8 cellular contexts compared by ENCODE assay signal in genomic region chr5:139689631-139690384, GRCh38. TPM values are rescaled to one million over a fixed set of nuclear protein-coding genes. Genes with fewer than 3 reads are reported as not detected.
DNase-seq lines count a peak whose midpoint lies in the region; ATAC-seq and TF ChIP-seq lines count a peak whose summit lies in the region.

No MANE protein-coding gene starts in this region.

- H3F3A ChIP-seq in DOHH2 (ENCODE audit: control insufficient read depth, insufficient read depth): 0 out of 2 replicates have a peak, but pooled peaks cover 4% of the 10 kb centered on the region

- peak; percentile 85 to 93 (median 90) for DNase-seq in body of pancreas
- DNase-seq in left lobe of liver (ENCODE audit: low spot score): peak; percentile 65
- DNase-seq in upper lobe of left lung: peak in 1 of 2 donors; percentile 82
- DNase-seq in T-helper 9 cell: no peak
- DNase-seq in ecto neural progenitor cell (ENCODE audit: low spot score): no peak

- peak overlapping the region; percentile 39 for H3K4me2 ChIP-seq in DOHH2 (ENCODE audit: low read length)
- H3K4me2 ChIP-seq in KMS-11: no peak overlapping the region

- peak; percentile 60 for ATAC-seq in body of pancreas
- ATAC-seq in left lobe of liver: peak; percentile 24
- ATAC-seq in upper lobe of left lung (ENCODE audit: low FRiP score in 2 of 2): peak in 1 of 2 donors; percentile 20
- no peak for ATAC-seq in HG02870 (IDR thresholded peaks at IDR 0.05; ENCODE audit: unreplicated experiment)

- H3K27ac ChIP-seq in DOHH2 (ENCODE audit: low read depth, low read length) (peak overlapping the region; percentile 8; the same call in 1 of the 2 replicates), KMS-11 (no peak overlapping the region), body of pancreas (peak overlapping the region; percentile 78 to 86 (median 82)), upper lobe of left lung (no peak overlapping the region)

- no peak for TF ChIP-seq EP300 in upper lobe of left lung (IDR thresholded peaks at IDR 0.05)

- no peak overlapping the region for H2AFZ ChIP-seq in KMS-11 (ENCODE audit: low read depth)

- TF ChIP-seq CTCF in DOHH2 (IDR thresholded peaks at IDR 0.05; ENCODE audit: low read depth, low read length, poor library complexity, severe bottlenecking) (peak; percentile 75), KMS-11 (conservative IDR thresholded peaks at IDR 0.05; ENCODE audit: low read depth, low read length) (0 out of 2 replicates have a peak, but pooled peaks have one; percentile 31), body of pancreas (IDR thresholded peaks at IDR 0.05) (peak in 6 of 7 experiments; percentile 13 to 59 (median 35)), upper lobe of left lung (IDR thresholded peaks at IDR 0.05) (peak in 4 of 6 experiments; percentile 43 to 73 (median 62))

- 0 to 12% methylated on average over 3 to 17 of the region's 17 CpGs for WGBS in body of pancreas, 2 donors
- WGBS in upper lobe of left lung, 2 donors: 34 to 63% methylated on average over 8 to 17 of the region's 17 CpGs

- no peaks in the 10 kb centered on the region for H3K9me2 ChIP-seq in DOHH2 (replicated peaks; ENCODE audit: control insufficient read depth, low read length)

- no peak overlapping the region for H3K9ac ChIP-seq in KMS-11

- H3K9me3 ChIP-seq in DOHH2 (ENCODE audit: control insufficient read depth, insufficient read depth, low read length): no peaks in the 10 kb centered on the region
- H3K9me3 ChIP-seq in body of pancreas: no peaks in the 10 kb centered on the region
- H3K9me3 ChIP-seq in upper lobe of left lung: no peaks in the 10 kb centered on the region

- peak in 2 of 3 donors; percentile 11 to 29 for TF ChIP-seq POLR2A in body of pancreas (IDR thresholded peaks at IDR 0.05)
- peak in 1 of 4 donors; percentile 13 for TF ChIP-seq POLR2A in upper lobe of left lung (IDR thresholded peaks at IDR 0.05)

- H3K4me3 ChIP-seq in DOHH2 (ENCODE audit: low read length) (0 out of 2 replicates have a peak overlapping the region, but pooled peaks have one; percentile 4), KMS-11 (IDR thresholded peaks at IDR 0.05; ENCODE audit: insufficient read depth, low read depth, low read length) (no peak overlapping the region), body of pancreas (no peak overlapping the region), upper lobe of left lung (no peak overlapping the region)

- H3K27me3 ChIP-seq in DOHH2 (ENCODE audit: control insufficient read depth, low read length) (no peaks in the 10 kb centered on the region), KMS-11 (ENCODE audit: insufficient read depth, low read depth) (no peaks in the 10 kb centered on the region), body of pancreas (no peaks in the 10 kb centered on the region), upper lobe of left lung (no peaks in the 10 kb centered on the region)

- intact Hi-C loops in body of pancreas (cut with DNase I): loop anchor here (10.0 kb wide), 1 partner anchor 55 kb away; no protein-coding TSS in a partner anchor

- H3K4me1 ChIP-seq in DOHH2 (ENCODE audit: control insufficient read depth, low read length): peaks cover 54% of the 10 kb centered on the region
- peaks cover 5% of the 10 kb centered on the region for H3K4me1 ChIP-seq in KMS-11 (ENCODE audit: low read depth, poor library complexity, severe bottlenecking)
- H3K4me1 ChIP-seq in body of pancreas: peaks cover 69% of the 10 kb centered on the region
- peaks cover 7 to 25% (median 9%) of the 10 kb centered on the region in 4 donors for H3K4me1 ChIP-seq in upper lobe of left lung

- H4K20me1 ChIP-seq in DOHH2 (ENCODE audit: control insufficient read depth, insufficient read depth, low read depth, low read length) (no peaks in the 10 kb centered on the region; the same call in 1 of the 2 replicates), KMS-11 (ENCODE audit: insufficient read depth) (no peaks in the 10 kb centered on the region)

- H3K79me2 ChIP-seq in DOHH2 (ENCODE audit: control insufficient read depth, low read length): no peaks in the 10 kb centered on the region
- no peaks in the 10 kb centered on the region for H3K79me2 ChIP-seq in KMS-11 (ENCODE audit: insufficient read depth, low read depth)

- H3K36me3 ChIP-seq in DOHH2 (ENCODE audit: control insufficient read depth, low read length) (peaks cover 9% of the 10 kb centered on the region; the same call in 1 of the 2 replicates), KMS-11 (ENCODE audit: insufficient read depth) (no peaks in the 10 kb centered on the region), body of pancreas (replicated peaks in 1 of 2; ENCODE audit: insufficient read depth in 1 of 2, low read depth in 2 of 2) (no peaks in the 10 kb centered on the region), upper lobe of left lung (no peaks in the 10 kb centered on the region)

RNA-seq across cellular contexts. Expression of gene CXXC5, which starts 41.7 kb away (rescaled TPM):
- 10 to 100 TPM; 86.6 to 87.7 TPM for total RNA-seq in body of pancreas
- total RNA-seq in left lobe of liver: 64.0 TPM
- 10 to 100 TPM; 25.7 to 39.5 (median 33.0) TPM for total RNA-seq in upper lobe of left lung

Comparison
In these comparisons a context has a peak if more than half of its experiments do, and no peak if none do; other contexts are left out.
1. H3K27ac ChIP-seq: peak in DOHH2 (single experiment) and body of pancreas (4 of 4); none in KMS-11 (single experiment) and upper lobe of left lung (0 of 4).
2. DNase-seq: peak in body of pancreas (4 of 4) and left lobe of liver (single experiment); none in T-helper 9 cell (single experiment) and ecto neural progenitor cell (single experiment).
3. Peak in every context shown above with its lines, with median percentiles within 50 percentile points of each other: CTCF ChIP-seq.